In genomic region chr7:133742709-133743538, GRCh38 we compare ENCODE assay signal across 9 cellular contexts.
A peak's percentile ranks its signal among the peaks of the same experiment; 100 is the strongest.
DNase-seq lines count a peak whose midpoint lies in the region; ATAC-seq and TF ChIP-seq lines count a peak whose summit lies in the region.
"Had no signal": no experiment of that assay in that cellular context is flagged by ENCODE, and none has a peak within 500 bp of the region (broad histone marks: within the 10 kb centered on the region; RNA-seq: fewer than 3 reads in every experiment).

No MANE protein-coding gene starts in this region.

- ATAC-seq in foreskin keratinocyte (no peak), HG02642 (IDR thresholded peaks at IDR 0.05; ENCODE audit: poor library complexity, unreplicated experiment) (no peak)

- DNase-seq in GM13977 (ENCODE audit: low spot score), result no peak
- no peak for DNase-seq in Peyer's patch
- DNase-seq in foreskin keratinocyte, result peak in 1 of 2 donors; percentile 23
- no peak for DNase-seq in H4 (ENCODE audit: low spot score)
- no peak for DNase-seq in activated CD8-positive, alpha-beta memory T cell treated with anti-CD3 and anti-CD28 coated beads, Interleukin-2, amount 50 U/mL, for 48 hours
- DNase-seq in SHP77 treated with DMSO at 0.1 percent for 48 hours (lab: John Stamatoyannopoulos, UW), result no peak
- DNase-seq: uterus had no signal

- in situ Hi-C loops in GM13977 (cut with MboI; ENCODE audit: low pct_unique_long_range_greater_than_20kb, low sequenced_read_pairs, unreplicated experiment), result no loop called here

- no peaks in the 10 kb centered on the region for H3K27me3 ChIP-seq in Peyer's patch
- no peaks in the 10 kb centered on the region for H3K27me3 ChIP-seq in foreskin keratinocyte
- H3K27me3 ChIP-seq: uterus had no signal

- no peak overlapping the region for H3K4me3 ChIP-seq in Peyer's patch
- H3K4me3 ChIP-seq: uterus had no signal

- H3K4me1 ChIP-seq in Peyer's patch (no peaks in the 10 kb centered on the region), foreskin keratinocyte (peaks cover 11% of the 10 kb centered on the region)
- H3K4me1 ChIP-seq: uterus had no signal

- H3K36me3 ChIP-seq in Peyer's patch, result no peaks in the 10 kb centered on the region
- H3K36me3 ChIP-seq: uterus had no signal

- H3K9me3 ChIP-seq in Peyer's patch, result no peaks in the 10 kb centered on the region
- H3K9me3 ChIP-seq: uterus had no signal

- no peak for TF ChIP-seq POLR2A in Peyer's patch (IDR thresholded peaks at IDR 0.05)

- H3K27ac ChIP-seq in 22Rv1 (no peak overlapping the region), Peyer's patch (no peak overlapping the region), foreskin keratinocyte (no peak overlapping the region)
- H3K27ac ChIP-seq: uterus had no signal

- peak; percentile 58 for TF ChIP-seq CTCF in 22Rv1 (IDR thresholded peaks at IDR 0.05)
- peak; percentile 49 for TF ChIP-seq CTCF in GM13977 (IDR thresholded peaks at IDR 0.05; ENCODE audit: extremely low read depth, insufficient read depth, missing control alignments)
- peak in 4 of 6 experiments; percentile 11 to 23 (median 19) for TF ChIP-seq CTCF in Peyer's patch (IDR thresholded peaks at IDR 0.05)
- TF ChIP-seq CTCF in foreskin keratinocyte (conservative IDR thresholded peaks at IDR 0.05), result peak; percentile 66
